Comparison of ENCODE assay signal across 8 cellular contexts in the genomic region with DNA sequence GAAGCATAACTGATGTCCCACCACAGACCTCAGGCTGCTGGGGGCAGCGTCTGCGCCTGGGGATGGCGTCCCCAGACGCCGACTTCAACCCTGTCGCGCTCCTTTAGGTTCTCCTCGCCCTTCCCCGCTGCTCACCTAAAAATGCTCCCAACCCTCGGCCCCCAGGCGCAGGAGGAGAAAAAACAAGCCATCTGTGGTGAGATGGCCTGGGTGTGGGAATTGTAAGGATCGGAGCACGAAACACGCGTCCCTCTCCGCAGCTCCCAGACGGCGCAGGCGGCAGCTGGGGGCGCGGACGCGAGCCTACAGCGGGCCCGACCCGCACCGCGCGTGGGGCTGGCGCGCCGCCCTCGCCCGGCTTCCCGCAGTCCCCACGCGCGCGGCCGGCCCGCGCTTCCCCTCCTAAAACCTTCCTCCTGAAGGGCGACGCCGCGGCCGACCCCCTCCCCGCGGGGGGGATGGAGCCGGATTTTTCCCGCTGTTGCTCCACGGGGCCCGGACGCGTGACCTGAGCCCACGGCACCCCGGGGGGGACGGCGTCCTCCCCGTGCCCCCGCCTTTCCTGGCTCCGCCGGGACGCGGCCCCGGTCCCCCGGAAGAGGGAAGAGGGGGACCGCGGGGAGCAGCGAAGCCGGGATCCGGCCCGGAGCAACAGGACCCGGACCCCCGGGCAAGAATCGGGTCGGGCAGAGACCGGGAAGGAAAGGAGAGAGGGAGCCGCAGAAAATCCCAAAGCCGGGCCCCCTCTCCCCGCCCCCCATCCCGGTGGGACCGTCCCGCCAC. TPM values are rescaled to one million over a fixed set of nuclear protein-coding genes. Genes with fewer than 3 reads are reported as not detected.
DNase-seq lines count a peak whose midpoint lies in the region; ATAC-seq, FAIRE-seq and TF ChIP-seq lines count a peak whose summit lies in the region.

No MANE protein-coding gene starts in this region.

- H3K36me3 ChIP-seq in SK-N-MC (ENCODE audit: insufficient read depth, low read length) (peaks cover under 1% of the 10 kb centered on the region; the same call in 1 of the 2 replicates), brain microvascular endothelial cell (replicated peaks) (no peaks in the 10 kb centered on the region), small intestine (ENCODE audit: control insufficient read depth in 2 of 2, insufficient read depth in 2 of 2, low read length in 2 of 2) (no peaks in the 10 kb centered on the region)

- H3K9ac ChIP-seq in SK-N-MC (ENCODE audit: insufficient read length): peak overlapping the region; percentile 84

- no peaks in the 10 kb centered on the region for H3K27me3 ChIP-seq in brain microvascular endothelial cell (replicated peaks)
- no peaks in the 10 kb centered on the region for H3K27me3 ChIP-seq in small intestine (ENCODE audit: control insufficient read depth in 2 of 2, insufficient read depth in 2 of 2, low read length in 2 of 2)

- in situ Hi-C loops in G401 (cut with HindIII; ENCODE audit: low sequenced_read_pairs): no loop called here
- in situ Hi-C loops in brain microvascular endothelial cell (cut with HindIII; ENCODE audit: low pct_ligation_motif_present, low sequenced_read_pairs): no loop called here

- peak; percentile 13 for DNase-seq in G401 (ENCODE audit: low spot score)
- no peak for DNase-seq in SK-N-MC (ENCODE audit: low read depth, low spot score)
- DNase-seq in brain microvascular endothelial cell: no peak
- DNase-seq in iPS-NIHi11 (ENCODE audit: low spot score): peak; percentile 25
- DNase-seq in small intestine: peak; percentile 26
- no peak for DNase-seq in HTR-8/SVneo (ENCODE audit: insufficient read length, low spot score)
- DNase-seq in dedifferentiated amniotic fluid mesenchymal stem cell (ENCODE audit: extremely low spot score): no peak

- peak overlapping the region; percentile 60; the same call in 1 of the 2 replicates for H3K27ac ChIP-seq in SK-N-MC
- H3K27ac ChIP-seq in brain microvascular endothelial cell: peak overlapping the region; percentile 29
- peak overlapping the region; percentile 42 to 71 for H3K27ac ChIP-seq in small intestine (ENCODE audit: low read depth in 1 of 2, low read length in 1 of 2)

- TF ChIP-seq CTCF in brain microvascular endothelial cell (IDR thresholded peaks at IDR 0.05; ENCODE audit: low read depth, low read length, missing control alignments): no peak

- H3K4me3 ChIP-seq in SK-N-MC (peak overlapping the region; percentile 87), brain microvascular endothelial cell (ENCODE audit: low read depth, low read length) (peak overlapping the region; percentile 82), small intestine (ENCODE audit: low read depth in 1 of 2, low read length in 2 of 2) (peak overlapping the region; percentile 98)

- WGBS in small intestine, 3 donors: 0 to 1% (median 0%) methylated on average over 53 to 84 of the region's 84 CpGs

- FAIRE-seq in small intestine (lab: Jason Lieb, UNC): no peak
- FAIRE-seq in HTR-8/SVneo (lab: Jason Lieb, UNC): no peak

- peaks cover 0 to 4% of the 10 kb centered on the region in 2 donors for H3K4me1 ChIP-seq in small intestine (ENCODE audit: control insufficient read depth in 2 of 2, insufficient read depth in 1 of 2, low read depth in 1 of 2, low read length in 1 of 2)

- H3K9me3 ChIP-seq in SK-N-MC (ENCODE audit: low read depth, low read length) (0 out of 2 replicates have a peak, but pooled peaks cover 2% of the 10 kb centered on the region), small intestine (ENCODE audit: control insufficient read depth, low read depth) (no peaks in the 10 kb centered on the region)

- ATAC-seq in HG02571 (IDR thresholded peaks at IDR 0.05; ENCODE audit: unreplicated experiment): peak; percentile 24

RNA-seq across cellular contexts. Expression of gene EPB41L2, which starts 0.6 kb away (rescaled TPM):
- 20.8 and 30.2 TPM in 2 replicates for total RNA-seq in G401 (2014; rRNA removed; shearing (Covaris generic))
- 10 to 100 TPM; 14.8 to 43.6 (median 18.6) TPM for polyA plus RNA-seq in small intestine

Comparison
In these comparisons a context has a peak if more than half of its experiments do, and no peak if none do; other contexts are left out.
1. DNase-seq: peak in G401 (single experiment), iPS-NIHi11 (single experiment) and small intestine (single experiment); none in SK-N-MC (single experiment), brain microvascular endothelial cell (single experiment), HTR-8/SVneo (single experiment) and dedifferentiated amniotic fluid mesenchymal stem cell (single experiment).
2. Peak in every context shown above with its lines, with median percentiles within 50 percentile points of each other: H3K27ac ChIP-seq and H3K4me3 ChIP-seq.